13 cellular contexts compared by ENCODE assay signal in the genomic region with DNA sequence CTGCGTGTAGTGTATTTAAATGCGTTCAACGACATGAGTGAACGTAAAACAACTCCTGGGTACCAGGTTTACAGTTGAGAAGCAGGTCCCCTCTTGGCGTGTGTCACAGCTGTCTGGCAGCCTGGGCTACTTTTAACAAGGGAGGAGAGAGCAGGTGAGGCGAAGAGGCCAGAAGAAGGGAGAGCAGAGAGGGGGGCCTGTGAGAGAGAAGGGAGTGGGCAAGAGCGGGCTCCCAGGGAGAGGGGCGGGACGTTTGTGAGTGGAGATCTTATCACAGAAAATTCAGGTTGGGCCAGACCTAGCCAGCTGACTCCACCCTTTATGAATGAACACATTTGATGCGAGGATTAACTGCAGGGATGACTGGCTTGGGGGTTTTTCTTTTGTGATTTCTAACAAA.
DNase-seq lines count a peak whose midpoint lies in the region; ATAC-seq and TF ChIP-seq lines count a peak whose summit lies in the region.
"Had no signal": no experiment of that assay in that cellular context is flagged by ENCODE, and none has a peak within 500 bp of the region (broad histone marks: within the 10 kb centered on the region; RNA-seq: fewer than 3 reads in every experiment).

No MANE protein-coding gene starts in this region.

- no peaks in the 10 kb centered on the region for H4K20me1 ChIP-seq in H9 (ENCODE audit: control insufficient read depth, insufficient read depth, insufficient read length)
- no peaks in the 10 kb centered on the region for H4K20me1 ChIP-seq in smooth muscle cell (ENCODE audit: low read depth)

- no CpG with 5 or more reads among the region's 10 CpGs for WGBS in H9 (ENCODE audit: extremely low coverage, insufficient read length, low lambda C conversion rate)
- 78% methylated on average over 10 of the region's 10 CpGs for WGBS in smooth muscle cell (ENCODE audit: low lambda C conversion rate)

- no peaks in the 10 kb centered on the region; the same call in 1 of the 2 replicates for H3K4me1 ChIP-seq in H9 (ENCODE audit: insufficient read depth, low read length)
- H3K4me1 ChIP-seq in colonic mucosa: peaks cover 17% of the 10 kb centered on the region
- no peaks in the 10 kb centered on the region for H3K4me1 ChIP-seq in smooth muscle cell (ENCODE audit: low read depth)

- H3K36me3 Mint-ChIP-seq in H9 (ENCODE audit: insufficient read depth in 1 of 3, low read depth in 3 of 3): peaks cover 0 to 4% (median 4%) of the 10 kb centered on the region in 3 experiments; a peak in 2 of 7 replicates
- peaks cover 13% of the 10 kb centered on the region for H3K36me3 Mint-ChIP-seq in stimulated activated memory B cell treated with anti-CD40 and anti-IgM and Interleukin-4, amounts not matched to agents 10 μg/mL and 1 μg/mL and 100 μg/mL, for 72 hours
- no peaks in the 10 kb centered on the region for H3K36me3 Mint-ChIP-seq in activated CD4-positive, alpha-beta T cell treated with anti-CD3 and anti-CD28 coated beads, Interleukin-2, amount 10 ng/mL, durations not matched to agents 7 days and 5 days (ENCODE audit: low read depth)
- H3K36me3 Mint-ChIP-seq in CD4-positive, alpha-beta T cell (ENCODE audit: low read depth): no peaks in the 10 kb centered on the region

- no peak overlapping the region for H2BK5ac ChIP-seq in H9 (ENCODE audit: insufficient read length, low read length)

- TF ChIP-seq CTCF in H9 (conservative IDR thresholded peaks at IDR 0.05): no peak
- TF ChIP-seq CTCF in colonic mucosa (IDR thresholded peaks at IDR 0.05): no peak
- TF ChIP-seq CTCF in smooth muscle cell (IDR thresholded peaks at IDR 0.05; ENCODE audit: borderline replicate concordance, insufficient read depth, poor library complexity, severe bottlenecking): no peak
- TF ChIP-seq CTCF in CD4-positive, alpha-beta T cell (IDR thresholded peaks at IDR 0.05): no peak

- no peak overlapping the region for H3T11ph ChIP-seq in H9 (ENCODE audit: low read length)

- no peak overlapping the region for H3K4ac ChIP-seq in H9 (ENCODE audit: low read depth, low read length)

- H3F3A ChIP-seq in smooth muscle cell (ENCODE audit: low read depth): no peaks in the 10 kb centered on the region

- intact Hi-C loops in colonic mucosa (cut with DNase I): no loop called here
- intact Hi-C loops in CD4-positive, alpha-beta T cell (cut with DNase I, micrococcal nuclease): no loop called here

- H3K4me1 Mint-ChIP-seq in H9: peaks cover 28 to 33% of the 10 kb centered on the region in 2 experiments
- H3K4me1 Mint-ChIP-seq in stimulated activated memory B cell treated with anti-CD40 and anti-IgM and Interleukin-4, amounts not matched to agents 10 μg/mL and 1 μg/mL and 100 μg/mL, for 72 hours: peaks cover 85% of the 10 kb centered on the region
- H3K4me1 Mint-ChIP-seq in activated CD4-positive, alpha-beta T cell treated with anti-CD3 and anti-CD28 coated beads, Interleukin-2, amount 10 ng/mL, durations not matched to agents 7 days and 5 days: peaks cover 50% of the 10 kb centered on the region
- H3K4me1 Mint-ChIP-seq in CD4-positive, alpha-beta T cell (ENCODE audit: low read depth): peaks cover 78% of the 10 kb centered on the region

- H3K23me2 ChIP-seq in H9 (ENCODE audit: insufficient read length, low read depth, low read length, poor library complexity, severe bottlenecking): no peaks in the 10 kb centered on the region

- no peak overlapping the region for H2AK5ac ChIP-seq in H9 (ENCODE audit: insufficient read length, low read length)

- H3K18ac ChIP-seq in H9 (ENCODE audit: insufficient read length, low read depth, low read length): no peak overlapping the region

- no peaks in the 10 kb centered on the region for H3K27me3 Mint-ChIP-seq in H9 (ENCODE audit: low read depth)
- H3K27me3 Mint-ChIP-seq in stimulated activated memory B cell treated with anti-CD40 and anti-IgM and Interleukin-4, amounts not matched to agents 10 μg/mL and 1 μg/mL and 100 μg/mL, for 72 hours: no peaks in the 10 kb centered on the region
- H3K27me3 Mint-ChIP-seq in activated CD4-positive, alpha-beta T cell treated with anti-CD3 and anti-CD28 coated beads, Interleukin-2, amount 10 ng/mL, durations not matched to agents 7 days and 5 days: no peaks in the 10 kb centered on the region
- H3K27me3 Mint-ChIP-seq in CD4-positive, alpha-beta T cell: no peaks in the 10 kb centered on the region

- no peaks in the 10 kb centered on the region for H3K79me1 ChIP-seq in H9 (ENCODE audit: insufficient read depth, low read depth, low read length, poor library complexity, severe bottlenecking)

- H3K9ac ChIP-seq in H9 (ENCODE audit: extremely low read depth, insufficient read length, low read length): no peak overlapping the region
- no peak overlapping the region for H3K9ac ChIP-seq in colonic mucosa (ENCODE audit: low read depth in 2 of 2, low read length in 2 of 2)
- no peak overlapping the region for H3K9ac ChIP-seq in smooth muscle cell (ENCODE audit: low read depth)

- peak overlapping the region in 2 of 3 experiments; percentile 12 to 53; a peak in 2 of 7 replicates for H3K27ac Mint-ChIP-seq in H9
- H3K27ac Mint-ChIP-seq in stimulated activated memory B cell treated with anti-CD40 and anti-IgM and Interleukin-4, amounts not matched to agents 10 μg/mL and 1 μg/mL and 100 μg/mL, for 72 hours: peak overlapping the region; percentile 28
- no peak overlapping the region for H3K27ac Mint-ChIP-seq in activated CD4-positive, alpha-beta T cell treated with anti-CD3 and anti-CD28 coated beads, Interleukin-2, amount 10 ng/mL, durations not matched to agents 7 days and 5 days
- H3K27ac Mint-ChIP-seq in CD4-positive, alpha-beta T cell: no peak overlapping the region

- H3K27ac ChIP-seq in H9 (ENCODE audit: insufficient read length, low read depth, low read length): no peak overlapping the region
- no peak overlapping the region for H3K27ac ChIP-seq in colonic mucosa
- no peak overlapping the region for H3K27ac ChIP-seq in smooth muscle cell (ENCODE audit: low read depth)
- no peak overlapping the region for H3K27ac ChIP-seq in CD4-positive, alpha-beta T cell (ENCODE audit: low read depth, low read length)
- H3K27ac ChIP-seq: pancreas had no signal

- H2BK12ac ChIP-seq in H9 (ENCODE audit: insufficient read length, low read depth, low read length): no peak overlapping the region

- no peak overlapping the region for H3K56ac ChIP-seq in H9 (ENCODE audit: insufficient read length, low read depth, low read length)

- POLR2A ChIA-PET in activated CD4-positive, alpha-beta T cell treated with anti-CD3 and anti-CD28 coated beads, Interleukin-2, amount 10 ng/mL, durations not matched to agents 7 days and 5 days (lab: Charles Lee): no interaction called here
- POLR2A ChIA-PET in CD4-positive, alpha-beta T cell (lab: Charles Lee): no interaction called here

- H4K91ac ChIP-seq in H9 (ENCODE audit: insufficient read length, low read depth, low read length): no peak overlapping the region

- H3K27me3 ChIP-seq in H9 (ENCODE audit: insufficient read depth, low read length): no peaks in the 10 kb centered on the region
- no peaks in the 10 kb centered on the region for H3K27me3 ChIP-seq in colonic mucosa
- H3K27me3 ChIP-seq in smooth muscle cell (ENCODE audit: low read depth): no peaks in the 10 kb centered on the region
- H3K27me3 ChIP-seq in CD4-positive, alpha-beta T cell (ENCODE audit: control insufficient read depth, insufficient read depth, low read length): no peaks in the 10 kb centered on the region
- H3K27me3 ChIP-seq: pancreas had no signal

- H3K9me3 ChIP-seq in H9 (ENCODE audit: control insufficient read depth, low read depth, low read length): no peaks in the 10 kb centered on the region
- no peaks in the 10 kb centered on the region for H3K9me3 ChIP-seq in colonic mucosa
- H3K9me3 ChIP-seq in smooth muscle cell (replicated peaks; ENCODE audit: low read depth): no peaks in the 10 kb centered on the region
- no peaks in the 10 kb centered on the region for H3K9me3 ChIP-seq in CD4-positive, alpha-beta T cell (ENCODE audit: control insufficient read depth, low read length)
- H3K9me3 ChIP-seq: pancreas had no signal

- H3K4me2 ChIP-seq in H9 (ENCODE audit: insufficient read depth, insufficient read length, low read length): no peak overlapping the region
- no peak overlapping the region for H3K4me2 ChIP-seq in smooth muscle cell

- peaks cover 0 to 3% of the 10 kb centered on the region in 2 experiments; a peak in 1 of 5 replicates for H3K9me3 Mint-ChIP-seq in H9
- no peaks in the 10 kb centered on the region for H3K9me3 Mint-ChIP-seq in stimulated activated memory B cell treated with anti-CD40 and anti-IgM and Interleukin-4, amounts not matched to agents 10 μg/mL and 1 μg/mL and 100 μg/mL, for 72 hours
- no peaks in the 10 kb centered on the region for H3K9me3 Mint-ChIP-seq in activated CD4-positive, alpha-beta T cell treated with anti-CD3 and anti-CD28 coated beads, Interleukin-2, amount 10 ng/mL, durations not matched to agents 7 days and 5 days
- no peaks in the 10 kb centered on the region for H3K9me3 Mint-ChIP-seq in CD4-positive, alpha-beta T cell

- H2BK15ac ChIP-seq in H9 (ENCODE audit: low read depth, low read length): no peak overlapping the region

- no peak overlapping the region for H3K14ac ChIP-seq in H9 (ENCODE audit: insufficient read depth, low read length)

- no peaks in the 10 kb centered on the region for H3K79me2 ChIP-seq in H9 (ENCODE audit: insufficient read depth, low read length)
- H3K79me2 ChIP-seq in smooth muscle cell (ENCODE audit: low read depth): no peaks in the 10 kb centered on the region

- H2BK20ac ChIP-seq in H9 (ENCODE audit: low read depth, low read length, poor library complexity, severe bottlenecking): no peak overlapping the region

- CTCF ChIA-PET in activated CD4-positive, alpha-beta T cell treated with anti-CD3 and anti-CD28 coated beads, Interleukin-2, amount 10 ng/mL, durations not matched to agents 7 days and 5 days (lab: Charles Lee): no interaction called here
- CTCF ChIA-PET in CD4-positive, alpha-beta T cell (lab: Charles Lee): interaction anchor here (0.6 kb wide), 1 partner anchor 66 kb away, joined by 3 read pairs; no protein-coding TSS in a partner anchor

- no peak for ATAC-seq in stimulated activated memory B cell treated with anti-CD40 and anti-IgM and Interleukin-4, amounts not matched to agents 10 μg/mL and 1 μg/mL and 100 μg/mL, for 72 hours
- ATAC-seq in CD4-positive, alpha-beta T cell (ENCODE audit: poor library complexity): no peak
- ATAC-seq: pancreas had no signal

- H4K5ac ChIP-seq in H9 (ENCODE audit: insufficient read length, low read depth, low read length): no peak overlapping the region

- H4K8ac ChIP-seq in H9 (replicated peaks; ENCODE audit: insufficient read length, low read depth, low read length): no peak overlapping the region

- H3K36me3 ChIP-seq in colonic mucosa (no peaks in the 10 kb centered on the region), smooth muscle cell (ENCODE audit: low read depth) (no peaks in the 10 kb centered on the region)
- H3K36me3 ChIP-seq: pancreas had no signal

- no peak overlapping the region for H3K23ac ChIP-seq in H9 (ENCODE audit: insufficient read length, low read depth, low read length)

- no peak for DNase-seq in H9
- DNase-seq in NCI-H2107 treated with DMSO at 0.1 percent for 48 hours (lab: John Stamatoyannopoulos, UW; ENCODE audit: unreplicated experiment): peak; percentile 81
- peak; percentile 33 for DNase-seq in colonic mucosa
- no peak for DNase-seq in activated CD4-positive, alpha-beta T cell treated with anti-CD3 and anti-CD28 coated beads, Interleukin-2, amount 10 ng/mL, durations not matched to agents 7 days and 5 days
- no peak for DNase-seq in smooth muscle cell (lab: John Stamatoyannopoulos, UW; ENCODE audit: unreplicated experiment)
- no peak for DNase-seq in stimulated activated naive CD4-positive, alpha-beta T cell (lab: John Stamatoyannopoulos, UW)
- DNase-seq in CD4-positive, alpha-beta T cell: no peak
- DNase-seq: activated CD4-positive, CD25-positive, alpha-beta regulatory T cell treated with anti-CD3 and anti-CD28 coated beads, Interleukin-2, amount 50 U/mL, for 72 hours; activated T-cell treated with anti-CD3 and anti-CD28 coated beads, Interleukin-2, amount 50 U/mL, for 48 hours; NCI-H226; small intestine had no signal

- H2BK120ac ChIP-seq in H9 (ENCODE audit: low read depth, low read length, poor library complexity, severe bottlenecking): no peak overlapping the region

- H3K4me3 ChIP-seq in colonic mucosa (no peak overlapping the region), smooth muscle cell (no peak overlapping the region)
- H3K4me3 ChIP-seq: pancreas had no signal

- H3K4me3 Mint-ChIP-seq in H9: no peak overlapping the region
- no peak overlapping the region for H3K4me3 Mint-ChIP-seq in stimulated activated memory B cell treated with anti-CD40 and anti-IgM and Interleukin-4, amounts not matched to agents 10 μg/mL and 1 μg/mL and 100 μg/mL, for 72 hours
- no peak overlapping the region for H3K4me3 Mint-ChIP-seq in activated CD4-positive, alpha-beta T cell treated with anti-CD3 and anti-CD28 coated beads, Interleukin-2, amount 10 ng/mL, durations not matched to agents 7 days and 5 days
- no peak overlapping the region for H3K4me3 Mint-ChIP-seq in CD4-positive, alpha-beta T cell

- H2AFZ ChIP-seq in H9 (ENCODE audit: low read length): no peak overlapping the region
- H2AFZ ChIP-seq in smooth muscle cell (ENCODE audit: low read depth): no peak overlapping the region

Comparison
In these comparisons a context has a peak if more than half of its experiments do, and no peak if none do; other contexts are left out.
1. DNase-seq: peak in NCI-H2107 treated with DMSO at 0.1 percent for 48 hours (single experiment) and colonic mucosa (single experiment); none in H9 (single experiment), activated CD4-positive, alpha-beta T cell treated with anti-CD3 and anti-CD28 coated beads, Interleukin-2, amount 10 ng/mL, durations not matched to agents 7 days and 5 days (single experiment), smooth muscle cell (single experiment), stimulated activated naive CD4-positive, alpha-beta T cell (0 of 6) and CD4-positive, alpha-beta T cell (0 of 10).
2. H3K27ac Mint-ChIP-seq: peak in H9 (2 of 3) and stimulated activated memory B cell treated with anti-CD40 and anti-IgM and Interleukin-4, amounts not matched to agents 10 μg/mL and 1 μg/mL and 100 μg/mL, for 72 hours (single experiment); none in activated CD4-positive, alpha-beta T cell treated with anti-CD3 and anti-CD28 coated beads, Interleukin-2, amount 10 ng/mL, durations not matched to agents 7 days and 5 days (single experiment) and CD4-positive, alpha-beta T cell (single experiment).